In genomic region chr17:38741443-38741842, GRCh38 we compare ENCODE assay signal across 18 cellular contexts. TPM values are rescaled to one million over a fixed set of nuclear protein-coding genes. Genes with fewer than 3 reads are reported as not detected.
DNase-seq lines count a peak whose midpoint lies in the region; ATAC-seq and TF ChIP-seq lines count a peak whose summit lies in the region.
"Had no signal": no experiment of that assay in that cellular context is flagged by ENCODE, and none has a peak within 500 bp of the region (broad histone marks: within the 10 kb centered on the region; RNA-seq: fewer than 3 reads in every experiment).

No MANE protein-coding gene starts in this region.

- TF ChIP-seq EP300 in SK-N-SH (IDR thresholded peaks at IDR 0.05; ENCODE audit: borderline replicate concordance in 1 of 2, low read depth in 1 of 2, low read length in 1 of 2) = no peak
- TF ChIP-seq EP300 in tibial nerve (IDR thresholded peaks at IDR 0.05) = no peak

- H3K9me3 ChIP-seq in SK-N-SH = no peaks in the 10 kb centered on the region
- H3K9me3 ChIP-seq in cardiac muscle cell (ENCODE audit: low read depth) = no peaks in the 10 kb centered on the region
- H3K9me3 ChIP-seq in tibial nerve = no peaks in the 10 kb centered on the region

- TF ChIP-seq RAD21 in SK-N-SH (IDR thresholded peaks at IDR 0.05; ENCODE audit: low read length) = no peak

- no peak overlapping the region for H3K9ac ChIP-seq in SK-N-SH

- no peak overlapping the region for H3K4me2 ChIP-seq in SK-N-SH

- TF ChIP-seq CTCF in SK-N-SH (IDR thresholded peaks at IDR 0.05) (no peak), cardiac muscle cell (IDR thresholded peaks at IDR 0.05; ENCODE audit: low read depth, low read length) (no peak), nephron progenitor cell (IDR thresholded peaks at IDR 0.05) (no peak), tibial nerve (IDR thresholded peaks at IDR 0.05) (no peak)

- H3K27ac ChIP-seq in SK-N-SH (ENCODE audit: low read depth in 2 of 2, low read length in 1 of 2) (peak overlapping the region; percentile 83 to 95; a peak in 3 of 4 replicates), cardiac muscle cell (peak overlapping the region; percentile 17), tibial nerve (peak overlapping the region; percentile 31 to 88 (median 80))

- H3K79me2 ChIP-seq in SK-N-SH (ENCODE audit: insufficient read depth) = peaks cover 80% of the 10 kb centered on the region

- H3K4me1 Mint-ChIP-seq in nephron progenitor cell = peaks cover 59% of the 10 kb centered on the region

- no peaks in the 10 kb centered on the region for H3K9me3 Mint-ChIP-seq in nephron progenitor cell
- H3K9me3 Mint-ChIP-seq: activated CD8-positive, alpha-beta T cell treated with anti-CD3 and anti-CD28 coated beads for 36 hours; CD4-positive, alpha-beta T cell; H9; stimulated activated naive CD8-positive, alpha-beta T cell treated with anti-CD3 and anti-CD28 coated beads, Interleukin-15, amount 100 ng/mL, for 72 hours had no signal

- H3K4me1 ChIP-seq in SK-N-SH (ENCODE audit: control insufficient read depth in 1 of 2, insufficient read depth in 2 of 2, low read depth in 1 of 2, low read length in 1 of 2) (peaks cover 9 to 61% of the 10 kb centered on the region in 2 experiments; a peak in 2 of 4 replicates), cardiac muscle cell (ENCODE audit: low read depth) (peaks cover 14% of the 10 kb centered on the region), tibial nerve (peaks cover 0 to 60% (median 23%) of the 10 kb centered on the region in 4 donors)

- CTCF ChIA-PET in SK-N-SH (lab: Yijun Ruan, JAX) = interaction anchor here (0.9 to 7.4 kb wide), 3 partner anchors 8 to 67 kb away, joined by 3 to 88 read pairs (median 10); partner anchors contain the start of gene CISD3

- peaks cover 20% of the 10 kb centered on the region for H3F3A ChIP-seq in SK-N-SH (replicated peaks; ENCODE audit: insufficient read depth)

- DNase-seq in SK-N-SH (no peak), cardiac muscle cell (ENCODE audit: low read depth in 1 of 2, low spot score in 1 of 2) (no peak), nephron progenitor cell (no peak), tibial nerve (ENCODE audit: low spot score in 2 of 2) (no peak), SHP77 treated with DMSO at 0.1 percent for 48 hours (lab: John Stamatoyannopoulos, UW) (no peak), DMS153 treated with DMSO at 0.1 percent for 48 hours (lab: John Stamatoyannopoulos, UW; ENCODE audit: unreplicated experiment) (no peak), retina (no peak)
- DNase-seq: 8988T; activated CD8-positive, alpha-beta T cell treated with anti-CD3 and anti-CD28 coated beads for 36 hours; activated effector memory CD4-positive, alpha-beta T cell treated with Interleukin-2 at 50 U/mL for 16 hours; CD4-positive, alpha-beta T cell; dermis blood vessel endothelial cell; EL; H9; IMR-90; NCI-H226; stimulated activated naive CD8-positive, alpha-beta T cell treated with anti-CD3 and anti-CD28 coated beads, Interleukin-15, amount 100 ng/mL, for 72 hours had no signal

- H3K4me3 ChIP-seq in SK-N-SH (ENCODE audit: low read depth in 2 of 2, low read length in 1 of 2) (no peak overlapping the region), cardiac muscle cell (no peak overlapping the region), tibial nerve (no peak overlapping the region)

- H3K4me3 Mint-ChIP-seq in nephron progenitor cell = no peak overlapping the region
- H3K4me3 Mint-ChIP-seq: activated CD8-positive, alpha-beta T cell treated with anti-CD3 and anti-CD28 coated beads for 36 hours; CD4-positive, alpha-beta T cell; H9; stimulated activated naive CD8-positive, alpha-beta T cell treated with anti-CD3 and anti-CD28 coated beads, Interleukin-15, amount 100 ng/mL, for 72 hours had no signal

- H3K27me3 ChIP-seq in SK-N-SH (ENCODE audit: insufficient read depth) (no peaks in the 10 kb centered on the region), cardiac muscle cell (no peaks in the 10 kb centered on the region), tibial nerve (no peaks in the 10 kb centered on the region)

- peak overlapping the region; percentile 83 for H3K27ac Mint-ChIP-seq in nephron progenitor cell
- H3K27ac Mint-ChIP-seq: activated CD8-positive, alpha-beta T cell treated with anti-CD3 and anti-CD28 coated beads for 36 hours; CD4-positive, alpha-beta T cell; stimulated activated naive CD8-positive, alpha-beta T cell treated with anti-CD3 and anti-CD28 coated beads, Interleukin-15, amount 100 ng/mL, for 72 hours had no signal

- H3K36me3 ChIP-seq in SK-N-SH (replicated peaks in 1 of 2; ENCODE audit: control insufficient read depth in 1 of 2, insufficient read depth in 2 of 2, low read length in 1 of 2) = peaks cover 9 to 23% of the 10 kb centered on the region in 2 experiments
- peaks cover 18% of the 10 kb centered on the region for H3K36me3 ChIP-seq in cardiac muscle cell
- peaks cover 0 to 38% (median 3%) of the 10 kb centered on the region in 3 donors for H3K36me3 ChIP-seq in tibial nerve

- WGBS in SK-N-SH (ENCODE audit: low lambda C conversion rate) = 89% methylated on average over 3 of the region's 4 CpGs
- WGBS in tibial nerve, 2 donors = 63 to 72% methylated on average over 4 of the region's 4 CpGs

- POLR2A ChIA-PET in SK-N-SH (lab: Yijun Ruan, JAX) = interaction anchor here (1.4 to 1.7 kb wide), 2 partner anchors 10 kb away, joined by 8 to 12 read pairs; partner anchors contain the start of gene PSMB3

- H2AFZ ChIP-seq in SK-N-SH (ENCODE audit: low read depth) = no peak overlapping the region

- TF ChIP-seq POLR2A in tibial nerve (IDR thresholded peaks at IDR 0.05) = no peak

- H4K20me1 ChIP-seq in SK-N-SH (ENCODE audit: insufficient read depth) = peaks cover 77% of the 10 kb centered on the region

- peaks cover 33% of the 10 kb centered on the region for H3K36me3 Mint-ChIP-seq in nephron progenitor cell (ENCODE audit: low read depth)

- no peaks in the 10 kb centered on the region for H3K27me3 Mint-ChIP-seq in nephron progenitor cell (ENCODE audit: low read depth, poor library complexity)

- no peak for ATAC-seq in SK-N-SH treated with all-trans-retinoic acid at 6 μM for 48 hours
- ATAC-seq: activated CD8-positive, alpha-beta T cell treated with anti-CD3 and anti-CD28 coated beads for 36 hours; stimulated activated naive CD8-positive, alpha-beta T cell treated with anti-CD3 and anti-CD28 coated beads, Interleukin-15, amount 100 ng/mL, for 72 hours had no signal

- H3K9me2 ChIP-seq in SK-N-SH = no peaks in the 10 kb centered on the region

TF ChIP-seq in SK-N-SH, 30 proteins besides CTCF, POLR2A, EP300 and RAD21 (continues in another document):
- TF ChIP-seq RXRA (IDR thresholded peaks at IDR 0.05; ENCODE audit: borderline replicate concordance, low read depth) (no peak), POLR2AphosphoS5 (IDR thresholded peaks at IDR 0.05; ENCODE audit: low read depth, low read length) (no peak)

TF ChIP-seq in SK-N-SH treated with all-trans-retinoic acid at 6 μM for 48 hours, 23 proteins besides CTCF, POLR2A, EP300 and RAD21 (continues in another document):
- TF ChIP-seq SNAI2 (CRISPR knock-in tag; IDR thresholded peaks at IDR 0.05) (no peak), ZNF565 (CRISPR knock-in tag; conservative IDR thresholded peaks at IDR 0.05; ENCODE audit: low read depth) (no peak), CSRNP3 (CRISPR knock-in tag; IDR thresholded peaks at IDR 0.05) (no peak), RARB (CRISPR knock-in tag; IDR thresholded peaks at IDR 0.05) (no peak), ZFP30 (CRISPR knock-in tag; IDR thresholded peaks at IDR 0.05) (no peak)

RNA-seq across cellular contexts. Expression of gene PCGF2, which starts 6.7 kb away (rescaled TPM):
- 24.2 and 39.8 TPM in 2 replicates for polyA plus RNA-seq in SK-N-SH (2012; rRNA removed)
- 23.0 and 26.3 TPM in 2 replicates for polyA plus RNA-seq in SK-N-SH (2012; cell fraction: cytosol; rRNA removed)
- polyA plus RNA-seq in SK-N-SH (2012; cell fraction: nucleus; rRNA removed) = 54.1 and 67.6 TPM in 2 replicates
- 14.4 and 21.7 TPM in 2 replicates for total RNA-seq in cardiac muscle cell
- 10.7 and 12.2 TPM in 2 replicates for polyA plus RNA-seq in cardiac muscle cell
- total RNA-seq in tibial nerve = 10 to 100 TPM in 3 of 4 donors, 1 to 10 TPM in 1; 7.7 to 50.0 (median 17.6) TPM
- total RNA-seq: CD4-positive, alpha-beta T cell had no signal

RNA-seq across cellular contexts. Expression of gene PSMB3, which starts 11.1 kb away (rescaled TPM):
- polyA plus RNA-seq in SK-N-SH (2012; rRNA removed) (480 and 533 TPM in 2 replicates), cardiac muscle cell (333 and 379 TPM in 2 replicates)
- polyA plus RNA-seq in SK-N-SH (2012; cell fraction: cytosol; rRNA removed) = 326 and 421 TPM in 2 replicates
- 286 and 336 TPM in 2 replicates for polyA plus RNA-seq in SK-N-SH (2012; cell fraction: nucleus; rRNA removed)
- total RNA-seq in cardiac muscle cell (166 and 188 TPM in 2 replicates), tibial nerve (100 to 1,000 TPM in 3 of 4 donors, 10 to 100 TPM in 1; 88.8 to 146 (median 141) TPM)

RNA-seq across cellular contexts. Expression of gene CISD3, which starts 11.3 kb away (rescaled TPM):
- 12.9 and 16.5 TPM in 2 replicates for polyA plus RNA-seq in SK-N-SH (2012; rRNA removed)
- 9.3 and 10.9 TPM in 2 replicates for polyA plus RNA-seq in SK-N-SH (2012; cell fraction: cytosol; rRNA removed)
- 5.9 and 8.6 TPM in 2 replicates for polyA plus RNA-seq in SK-N-SH (2012; cell fraction: nucleus; rRNA removed)
- total RNA-seq in cardiac muscle cell = 4.9 and 7.4 TPM in 2 replicates
- 20.6 and 29.7 TPM in 2 replicates for polyA plus RNA-seq in cardiac muscle cell
- total RNA-seq in tibial nerve = 10 to 100 TPM; 10.2 to 19.2 (median 16.5) TPM

RNA-seq across cellular contexts. Expression of gene MLLT6, which starts 36.4 kb away (rescaled TPM):
- polyA plus RNA-seq in SK-N-SH (2012; rRNA removed) (41.5 and 43.6 TPM in 2 replicates), cardiac muscle cell (10.5 and 17.4 TPM in 2 replicates)
- polyA plus RNA-seq in SK-N-SH (2012; cell fraction: cytosol; rRNA removed) = 11.5 and 18.3 TPM in 2 replicates
- 118 and 131 TPM in 2 replicates for polyA plus RNA-seq in SK-N-SH (2012; cell fraction: nucleus; rRNA removed)
- total RNA-seq in cardiac muscle cell (48.4 and 75.8 TPM in 2 replicates), tibial nerve (100 to 1,000 TPM in 2 of 4 donors, 10 to 100 TPM in 2; 83.9 to 185 (median 116) TPM)

RNA-seq across cellular contexts. Expression of gene PIP4K2B, which starts 57.9 kb away (rescaled TPM):
- polyA plus RNA-seq in SK-N-SH (2012; rRNA removed) (29.8 and 36.7 TPM in 2 replicates), cardiac muscle cell (17.4 and 23.3 TPM in 2 replicates)
- 21.0 and 29.3 TPM in 2 replicates for polyA plus RNA-seq in SK-N-SH (2012; cell fraction: cytosol; rRNA removed)
- 35.7 and 47.9 TPM in 2 replicates for polyA plus RNA-seq in SK-N-SH (2012; cell fraction: nucleus; rRNA removed)
- total RNA-seq in cardiac muscle cell (98.7 and 116 TPM in 2 replicates), tibial nerve (10 to 100 TPM; 47.9 to 79.0 (median 74.8) TPM)

Comparison
In these comparisons a context has a peak if more than half of its experiments do, and no peak if none do; other contexts are left out.
1. H3K27ac ChIP-seq: peak in every context shown above with its lines; median percentile 89 in SK-N-SH; 80 in tibial nerve; 17 in cardiac muscle cell.